ENCODE assay signal across 28 cellular contexts in genomic region chr17:54559883-54560282, GRCh38.
"Had no signal": no experiment of that assay in that cellular context is flagged by ENCODE, and none has a peak within 500 bp of the region (broad histone marks: within the 10 kb centered on the region; RNA-seq: fewer than 3 reads in every experiment).

No MANE protein-coding gene starts in this region.

- H3K27ac Mint-ChIP-seq: stimulated activated effector memory CD8-positive, alpha-beta T cell treated with anti-CD3 and anti-CD28 coated beads, Interleukin-12 subunit alpha, Interleukin-12 subunit beta, amount 100 ng/mL, for 72 hours; stimulated activated memory B cell treated with anti-CD40 and anti-IgM and Interleukin-4, amounts not matched to agents 10 μg/mL and 1 μg/mL and 100 μg/mL, for 72 hours; stimulated activated naive B cell treated with anti-CD40 and anti-IgM and Interleukin-4, amounts not matched to agents 10 μg/mL and 1 μg/mL and 100 μg/mL, for 72 hours; stimulated activated naive CD8-positive, alpha-beta T cell treated with anti-CD3 and anti-CD28 coated beads, Interleukin-15, amount 100 ng/mL, for 72 hours; stimulated activated naive CD8-positive, alpha-beta T cell treated with anti-CD3 and anti-CD28 coated beads, Interleukin-15, Interleukin-2, amounts not matched to agents 100 ng/mL and 50 ng/mL, for 24 hours; type B pancreatic cell had no signal

- H3K27me3 Mint-ChIP-seq: stimulated activated memory B cell treated with anti-CD40 and anti-IgM and Interleukin-4, amounts not matched to agents 10 μg/mL and 1 μg/mL and 100 μg/mL, for 72 hours; stimulated activated naive B cell treated with anti-CD40 and anti-IgM and Interleukin-4, amounts not matched to agents 10 μg/mL and 1 μg/mL and 100 μg/mL, for 72 hours; stimulated activated naive CD8-positive, alpha-beta T cell treated with anti-CD3 and anti-CD28 coated beads, Interleukin-15, amount 100 ng/mL, for 72 hours; stimulated activated naive CD8-positive, alpha-beta T cell treated with anti-CD3 and anti-CD28 coated beads, Interleukin-15, Interleukin-2, amounts not matched to agents 100 ng/mL and 50 ng/mL, for 24 hours; type B pancreatic cell had no signal

- H3K4me3 ChIP-seq: stomach, suprapubic skin, testis, thoracic aorta, thyroid gland, tibial artery, tibial nerve, transverse colon, upper lobe of left lung, upper lobe of right lung, uterus, vagina had no signal

- H3K36me3 Mint-ChIP-seq: stimulated activated effector memory CD8-positive, alpha-beta T cell treated with anti-CD3 and anti-CD28 coated beads, Interleukin-12 subunit alpha, Interleukin-12 subunit beta, amount 100 ng/mL, for 72 hours; stimulated activated memory B cell treated with anti-CD40 and anti-IgM and Interleukin-4, amounts not matched to agents 10 μg/mL and 1 μg/mL and 100 μg/mL, for 72 hours; stimulated activated naive B cell treated with anti-CD40 and anti-IgM and Interleukin-4, amounts not matched to agents 10 μg/mL and 1 μg/mL and 100 μg/mL, for 72 hours; type B pancreatic cell had no signal

- H3K36me3 ChIP-seq: stomach, suprapubic skin, thoracic aorta, thyroid gland, tibial artery, tibial nerve, transverse colon, upper lobe of left lung, upper lobe of right lung, uterus, vagina had no signal

- DNase-seq: stimulated activated CD4-positive, alpha-beta T cell treated with anti-CD3 and anti-CD28 coated beads, Interleukin-2, amount 100 ng/mL, for 48 hours; stimulated activated CD4-positive, alpha-beta T cell treated with anti-CD3 and anti-CD28 coated beads, Interleukin-4, amount 100 ng/mL, for 1 hour; stimulated activated CD4-positive, alpha-beta T cell treated with anti-CD3 and anti-CD28 coated beads, Interleukin-4, amount 100 ng/mL, for 24 hours; stimulated activated CD4-positive, alpha-beta T cell treated with anti-CD3 and anti-CD28 coated beads, Interleukin-4, amount 100 ng/mL, for 4 hours; stimulated activated CD8-positive, alpha-beta memory T cell treated with anti-CD3 and anti-CD28 coated beads, Interleukin-4, amount 100 ng/mL, for 48 hours; stimulated activated naive B cell treated with anti-CD40 and anti-IgM and Interleukin-4, amounts not matched to agents 10 μg/mL and 1 μg/mL and 100 μg/mL, for 72 hours; stimulated activated naive CD4-positive, alpha-beta T cell; stimulated activated naive CD4-positive, alpha-beta T cell treated with Interleukin-2 at 50 U/mL for 16 hours; stimulated activated naive CD8-positive, alpha-beta T cell treated with anti-CD3 and anti-CD28 coated beads, Interleukin-15, amount 100 ng/mL, for 72 hours; stimulated activated naive CD8-positive, alpha-beta T cell treated with anti-CD3 and anti-CD28 coated beads, Interleukin-15, Interleukin-2, amounts not matched to agents 100 U/mL and 50 U/mL, for 24 hours; stomach; substantia nigra; testis; thyroid gland; tibial artery; transverse colon; trophoblast cell; upper lobe of left lung; upper lobe of right lung; uterus had no signal

- H3K9me3 Mint-ChIP-seq: type B pancreatic cell had no signal

- H3K9me3 ChIP-seq: testis, thoracic aorta, thyroid gland, tibial artery, uterus, vagina had no signal

- ATAC-seq: stimulated activated effector memory CD8-positive, alpha-beta T cell treated with anti-CD3 and anti-CD28 coated beads, Interleukin-12 subunit alpha, Interleukin-12 subunit beta, amount 100 ng/mL, for 72 hours; stimulated activated memory B cell treated with anti-CD40 and anti-IgM and Interleukin-4, amounts not matched to agents 10 μg/mL and 1 μg/mL and 100 μg/mL, for 72 hours; stimulated activated naive B cell treated with anti-CD40 and anti-IgM and Interleukin-4, amounts not matched to agents 10 μg/mL and 1 μg/mL and 100 μg/mL, for 72 hours; stimulated activated naive CD8-positive, alpha-beta T cell treated with anti-CD3 and anti-CD28 coated beads, Interleukin-15, amount 100 ng/mL, for 72 hours; stimulated activated naive CD8-positive, alpha-beta T cell treated with anti-CD3 and anti-CD28 coated beads, Interleukin-15, Interleukin-2, amounts not matched to agents 100 U/mL and 50 U/mL, for 24 hours; upper lobe of right lung had no signal

- H3K4me3 Mint-ChIP-seq: stimulated activated effector memory CD8-positive, alpha-beta T cell treated with anti-CD3 and anti-CD28 coated beads, Interleukin-12 subunit alpha, Interleukin-12 subunit beta, amount 100 ng/mL, for 72 hours; stimulated activated memory B cell treated with anti-CD40 and anti-IgM and Interleukin-4, amounts not matched to agents 10 μg/mL and 1 μg/mL and 100 μg/mL, for 72 hours; stimulated activated naive B cell treated with anti-CD40 and anti-IgM and Interleukin-4, amounts not matched to agents 10 μg/mL and 1 μg/mL and 100 μg/mL, for 72 hours; stimulated activated naive CD8-positive, alpha-beta T cell treated with anti-CD3 and anti-CD28 coated beads, Interleukin-15, amount 100 ng/mL, for 72 hours; stimulated activated naive CD8-positive, alpha-beta T cell treated with anti-CD3 and anti-CD28 coated beads, Interleukin-15, Interleukin-2, amounts not matched to agents 100 ng/mL and 50 ng/mL, for 24 hours; type B pancreatic cell had no signal

- H3K4me1 ChIP-seq: stomach, suprapubic skin, testis, thyroid gland, tibial artery, tibial nerve, transverse colon, upper lobe of left lung, upper lobe of right lung, uterus, vagina had no signal

- H3K27ac ChIP-seq: stomach, suprapubic skin, testis, thoracic aorta, thyroid gland, tibial artery, tibial nerve, transverse colon, upper lobe of left lung, upper lobe of right lung, uterus, vagina had no signal

- H3K4me1 Mint-ChIP-seq: stimulated activated effector memory CD8-positive, alpha-beta T cell treated with anti-CD3 and anti-CD28 coated beads, Interleukin-12 subunit alpha, Interleukin-12 subunit beta, amount 100 ng/mL, for 72 hours; stimulated activated memory B cell treated with anti-CD40 and anti-IgM and Interleukin-4, amounts not matched to agents 10 μg/mL and 1 μg/mL and 100 μg/mL, for 72 hours; stimulated activated naive B cell treated with anti-CD40 and anti-IgM and Interleukin-4, amounts not matched to agents 10 μg/mL and 1 μg/mL and 100 μg/mL, for 72 hours; stimulated activated naive CD8-positive, alpha-beta T cell treated with anti-CD3 and anti-CD28 coated beads, Interleukin-15, amount 100 ng/mL, for 72 hours had no signal

- H3K27me3 ChIP-seq: stomach, suprapubic skin, testis, thyroid gland, tibial artery, tibial nerve, transverse colon, upper lobe of left lung, upper lobe of right lung, uterus, vagina had no signal
